In the genomic region with DNA sequence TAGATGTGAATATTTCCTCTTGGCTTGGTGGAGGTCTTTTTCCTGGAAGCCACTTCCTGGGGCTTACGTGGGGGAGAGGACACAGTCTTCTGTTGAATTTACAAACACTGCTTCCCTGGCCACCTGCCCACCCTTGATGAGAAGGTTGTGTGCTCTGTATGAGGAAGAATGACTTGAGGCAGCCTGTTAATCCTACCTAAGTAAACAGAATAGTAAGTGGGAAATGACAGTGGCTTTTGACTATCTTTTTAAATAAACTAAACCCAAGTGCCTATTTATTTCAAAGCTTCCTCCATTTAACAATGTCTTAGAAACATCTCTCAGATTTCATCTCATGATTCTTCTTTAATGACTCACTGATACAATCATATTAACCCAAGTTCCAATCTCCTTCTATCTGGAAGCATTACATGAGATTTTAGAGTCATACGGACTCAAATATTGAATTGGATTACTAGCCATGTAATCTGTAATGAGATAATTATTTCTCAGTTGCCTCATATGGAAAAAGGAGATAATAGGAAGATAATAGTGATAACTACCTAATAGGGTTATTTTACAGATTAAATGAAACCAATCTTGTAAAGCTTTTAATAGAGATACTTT, we compare ENCODE assay signal across 12 cellular contexts.
DNase-seq lines count a peak whose midpoint lies in the region; ATAC-seq and TF ChIP-seq lines count a peak whose summit lies in the region.
"Had no signal": no experiment of that assay in that cellular context is flagged by ENCODE, and none has a peak within 500 bp of the region (broad histone marks: within the 10 kb centered on the region; RNA-seq: fewer than 3 reads in every experiment).

No MANE protein-coding gene starts in this region.

- H3K4me1 ChIP-seq in GM23248 (ENCODE audit: insufficient read depth) (peaks cover 8% of the 10 kb centered on the region), RWPE2 (ENCODE audit: insufficient read depth, poor library complexity, severe bottlenecking) (peaks cover 5% of the 10 kb centered on the region), sigmoid colon (peaks cover 3 to 62% (median 52%) of the 10 kb centered on the region in 4 donors)

- H3K27me3 Mint-ChIP-seq in activated T-helper 2 cell treated with anti-CD3 and anti-CD28 coated beads, Interferon-gamma antibody, Interleukin-2, Interleukin-4, amounts not matched to agents 10 μg/mL and 5 μg/mL and 100 μg/mL, durations not matched to agents 14 hours and 24 hours and 36 hours (ENCODE audit: low read depth) = peaks cover 5% of the 10 kb centered on the region

- no peaks in the 10 kb centered on the region for H3F3A ChIP-seq in GM23248 (ENCODE audit: insufficient read depth)

- H3K4me3 ChIP-seq in GM23248 (no peak overlapping the region), RWPE2 (ENCODE audit: severe bottlenecking) (no peak overlapping the region), sigmoid colon (no peak overlapping the region), H7 (ENCODE audit: insufficient read depth, low read depth, low read length) (no peak overlapping the region)

- TF ChIP-seq POLR2A in sigmoid colon (IDR thresholded peaks at IDR 0.05) = no peak

- no peak overlapping the region for H3K27ac Mint-ChIP-seq in activated T-helper 2 cell treated with anti-CD3 and anti-CD28 coated beads, Interferon-gamma antibody, Interleukin-2, Interleukin-4, amounts not matched to agents 10 μg/mL and 5 μg/mL and 100 μg/mL, durations not matched to agents 14 hours and 24 hours and 36 hours
- H3K27ac Mint-ChIP-seq: activated naive CD8-positive, alpha-beta T cell; naive B cell had no signal

- no peak overlapping the region for H2AFZ ChIP-seq in GM23248

- H3K9ac ChIP-seq in GM23248 = no peak overlapping the region

- DNase-seq in GM23248 = peak; percentile 29
- no peak for DNase-seq in RWPE2 (ENCODE audit: low spot score)
- DNase-seq in Right ventricle myocardium superior = peak; percentile 70
- DNase-seq in sigmoid colon = peak; percentile 96
- no peak for DNase-seq in activated T-helper 2 cell treated with anti-CD3 and anti-CD28 coated beads, Interferon-gamma antibody, Interleukin-2, Interleukin-4, amounts not matched to agents 10 μg/mL and 5 μg/mL and 100 μg/mL, durations not matched to agents 14 hours and 24 hours and 36 hours (ENCODE audit: low spot score)
- DNase-seq in activated CD4-positive, CD25-positive, alpha-beta regulatory T cell treated with anti-CD3 and anti-CD28 coated beads, Interleukin-2, amount 50 U/mL, for 72 hours = no peak
- DNase-seq in putamen (ENCODE audit: low spot score) = no peak
- no peak for DNase-seq in H7
- DNase-seq: activated CD4-positive, CD25-positive, alpha-beta regulatory T cell; Karpas-422; naive B cell had no signal

- H3K36me3 ChIP-seq in GM23248 (ENCODE audit: low read depth) (no peaks in the 10 kb centered on the region), RWPE2 (ENCODE audit: low read depth) (no peaks in the 10 kb centered on the region), sigmoid colon (no peaks in the 10 kb centered on the region), H7 (replicated peaks; ENCODE audit: control insufficient read depth, insufficient read depth, low read length) (no peaks in the 10 kb centered on the region)

- in situ Hi-C loops in GM23248 (cut with MboI) = no loop called here

- H3K36me3 Mint-ChIP-seq in activated T-helper 2 cell treated with anti-CD3 and anti-CD28 coated beads, Interferon-gamma antibody, Interleukin-2, Interleukin-4, amounts not matched to agents 10 μg/mL and 5 μg/mL and 100 μg/mL, durations not matched to agents 14 hours and 24 hours and 36 hours (ENCODE audit: low read depth) = no peaks in the 10 kb centered on the region
- H3K36me3 Mint-ChIP-seq: activated naive CD8-positive, alpha-beta T cell; naive B cell had no signal

- no peaks in the 10 kb centered on the region for H3K4me1 Mint-ChIP-seq in activated T-helper 2 cell treated with anti-CD3 and anti-CD28 coated beads, Interferon-gamma antibody, Interleukin-2, Interleukin-4, amounts not matched to agents 10 μg/mL and 5 μg/mL and 100 μg/mL, durations not matched to agents 14 hours and 24 hours and 36 hours (ENCODE audit: low read depth)
- H3K4me1 Mint-ChIP-seq: naive B cell had no signal

- H3K4me3 Mint-ChIP-seq in activated T-helper 2 cell treated with anti-CD3 and anti-CD28 coated beads, Interferon-gamma antibody, Interleukin-2, Interleukin-4, amounts not matched to agents 10 μg/mL and 5 μg/mL and 100 μg/mL, durations not matched to agents 14 hours and 24 hours and 36 hours (ENCODE audit: low read depth) = no peak overlapping the region
- H3K4me3 Mint-ChIP-seq: activated naive CD8-positive, alpha-beta T cell; naive B cell had no signal

- no peak overlapping the region for H3K27ac ChIP-seq in GM23248
- H3K27ac ChIP-seq in RWPE2 (ENCODE audit: poor library complexity, severe bottlenecking) = no peak overlapping the region
- peak overlapping the region; percentile 46 to 66 (median 56) for H3K27ac ChIP-seq in sigmoid colon

- no peaks in the 10 kb centered on the region for H3K9me2 ChIP-seq in GM23248 (ENCODE audit: insufficient read depth)

- peak; percentile 55 for ATAC-seq in RWPE2 (ENCODE audit: low read depth)
- peak; percentile 58 for ATAC-seq in Right ventricle myocardium superior (ENCODE audit: poor library complexity)

- H4K20me1 ChIP-seq in GM23248 (ENCODE audit: insufficient read depth) = no peaks in the 10 kb centered on the region

- no peak for TF ChIP-seq CTCF in RWPE2 (IDR thresholded peaks at IDR 0.05; ENCODE audit: poor library complexity, severe bottlenecking)
- TF ChIP-seq CTCF in sigmoid colon (IDR thresholded peaks at IDR 0.05) = no peak

- no peaks in the 10 kb centered on the region for H3K79me2 ChIP-seq in GM23248 (ENCODE audit: insufficient read depth)

- peak in 1 of 4 donors; percentile 43 for TF ChIP-seq EP300 in sigmoid colon (IDR thresholded peaks at IDR 0.05)

- 17 to 19% methylated on average over 2 of the region's 2 CpGs for whole genome bisulfite sequencing in GM23248 (ENCODE audit: low coverage in 1 of 2, low lambda C conversion rate in 2 of 2, missing lambda C conversion rate in 2 of 2), 2 experiments
- WGBS in sigmoid colon, 2 donors = 15 to 36% methylated on average over 2 of the region's 2 CpGs

- H3K27me3 ChIP-seq in GM23248 (replicated peaks; ENCODE audit: insufficient read depth) = no peaks in the 10 kb centered on the region; the same call in 1 of the 2 replicates
- no peaks in the 10 kb centered on the region for H3K27me3 ChIP-seq in RWPE2 (ENCODE audit: insufficient read depth, poor library complexity, severe bottlenecking)
- H3K27me3 ChIP-seq in sigmoid colon = no peaks in the 10 kb centered on the region
- no peaks in the 10 kb centered on the region for H3K27me3 ChIP-seq in H7 (ENCODE audit: control insufficient read depth, insufficient read depth, low read length)

- H3K9me3 ChIP-seq in GM23248 (ENCODE audit: low read depth) (no peaks in the 10 kb centered on the region), RWPE2 (ENCODE audit: severe bottlenecking) (no peaks in the 10 kb centered on the region), sigmoid colon (no peaks in the 10 kb centered on the region)

- intact Hi-C loops in Right ventricle myocardium superior (cut with DNase I) (no loop called here), sigmoid colon (cut with DNase I) (loop anchor here (5.0 kb wide), 2 partner anchors 81 to 114 kb away; a partner anchor contains a TSS)
- intact Hi-C loops in activated T-helper 2 cell treated with anti-CD3 and anti-CD28 coated beads, Interferon-gamma antibody, Interleukin-2, Interleukin-4, amounts not matched to agents 10 μg/mL and 5 μg/mL and 100 μg/mL, durations not matched to agents 14 hours and 24 hours and 36 hours (cut with micrococcal nuclease) = no loop called here

- H3K4me2 ChIP-seq in GM23248 (ENCODE audit: unreplicated experiment) = peak overlapping the region; percentile 11

- H3K9me3 Mint-ChIP-seq in activated T-helper 2 cell treated with anti-CD3 and anti-CD28 coated beads, Interferon-gamma antibody, Interleukin-2, Interleukin-4, amounts not matched to agents 10 μg/mL and 5 μg/mL and 100 μg/mL, durations not matched to agents 14 hours and 24 hours and 36 hours = no peaks in the 10 kb centered on the region
- H3K9me3 Mint-ChIP-seq: naive B cell had no signal

Comparison
In these comparisons a context has a peak if more than half of its experiments do, and no peak if none do; other contexts are left out.
1. DNase-seq: peak in GM23248 (single experiment), Right ventricle myocardium superior (single experiment) and sigmoid colon (single experiment); none in RWPE2 (single experiment), activated T-helper 2 cell treated with anti-CD3 and anti-CD28 coated beads, Interferon-gamma antibody, Interleukin-2, Interleukin-4, amounts not matched to agents 10 μg/mL and 5 μg/mL and 100 μg/mL, durations not matched to agents 14 hours and 24 hours and 36 hours (single experiment), activated CD4-positive, CD25-positive, alpha-beta regulatory T cell treated with anti-CD3 and anti-CD28 coated beads, Interleukin-2, amount 50 U/mL, for 72 hours (single experiment), putamen (single experiment) and H7 (single experiment).
2. H3K27ac ChIP-seq: peak in sigmoid colon (4 of 4); none in GM23248 (single experiment) and RWPE2 (single experiment).